In the genomic region with DNA sequence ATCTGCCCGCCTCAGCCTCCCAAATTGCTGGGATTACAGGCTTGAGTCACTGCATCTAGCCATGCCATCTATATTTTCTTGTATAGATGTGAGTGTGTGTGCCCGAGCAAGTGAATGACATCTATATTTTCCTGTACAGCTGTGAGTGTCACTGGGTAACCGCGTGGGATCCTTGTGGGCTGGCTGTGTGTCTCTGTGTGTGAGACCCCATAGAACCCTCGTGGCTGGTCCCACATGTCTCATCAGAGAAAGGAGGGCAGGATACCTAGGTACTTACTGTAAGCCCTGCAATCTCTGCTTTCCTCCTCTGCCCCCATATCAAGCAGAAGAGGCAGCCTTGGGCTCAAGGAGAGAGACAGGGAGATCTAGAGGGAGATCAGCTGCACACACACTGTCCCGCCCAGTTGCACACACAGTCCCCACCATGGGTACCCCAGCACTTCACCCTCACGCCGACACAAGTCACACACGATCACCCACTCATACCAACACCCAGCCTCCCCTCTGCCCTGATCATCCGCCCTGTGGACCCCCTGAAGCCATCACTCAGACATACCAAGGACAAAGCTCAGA, we compare ENCODE assay signal across 10 cellular contexts. TPM values are rescaled to one million over a fixed set of nuclear protein-coding genes. Genes with fewer than 3 reads are reported as not detected.
DNase-seq lines count a peak whose midpoint lies in the region; ATAC-seq and TF ChIP-seq lines count a peak whose summit lies in the region.
"Had no signal": no experiment of that assay in that cellular context is flagged by ENCODE, and none has a peak within 500 bp of the region (broad histone marks: within the 10 kb centered on the region; RNA-seq: fewer than 3 reads in every experiment).

No MANE protein-coding gene starts in this region.

- no peak for TF ChIP-seq EP300 in upper lobe of left lung (IDR thresholded peaks at IDR 0.05)

- no peak overlapping the region for H3K4me2 ChIP-seq in mesenchymal stem cell (ENCODE audit: low read length, poor library complexity, severe bottlenecking)

- H2BK12ac ChIP-seq in mesenchymal stem cell (ENCODE audit: low read length in 2 of 2) = no peak overlapping the region

- no peak overlapping the region for H2BK5ac ChIP-seq in mesenchymal stem cell (ENCODE audit: low read depth, low read length, poor library complexity, severe bottlenecking)

- H2AK5ac ChIP-seq in mesenchymal stem cell (ENCODE audit: low read length, severe bottlenecking) = no peak overlapping the region

- H3K4me3 ChIP-seq in left lung (peak overlapping the region; percentile 19 to 49), upper lobe of left lung (peak overlapping the region in 3 of 4 donors; percentile 33 to 52 (median 46)), mucosa of descending colon (no peak overlapping the region), mesenchymal stem cell (ENCODE audit: insufficient read depth in 1 of 2, low read depth in 1 of 2, low read length in 2 of 2) (no peak overlapping the region)

- TF ChIP-seq CTCF in left lung (IDR thresholded peaks at IDR 0.05) = no peak
- no peak for TF ChIP-seq CTCF in upper lobe of left lung (IDR thresholded peaks at IDR 0.05)
- TF ChIP-seq CTCF in mucosa of descending colon (IDR thresholded peaks at IDR 0.05) = no peak

- no peak overlapping the region for H3K4ac ChIP-seq in mesenchymal stem cell (ENCODE audit: low read depth in 1 of 2, low read length in 2 of 2)

- no peak overlapping the region for H4K91ac ChIP-seq in mesenchymal stem cell (ENCODE audit: low read length)

- H3K9me3 ChIP-seq in left lung (no peaks in the 10 kb centered on the region), upper lobe of left lung (no peaks in the 10 kb centered on the region), mucosa of descending colon (no peaks in the 10 kb centered on the region), mesenchymal stem cell (ENCODE audit: control insufficient read depth, low read length) (no peaks in the 10 kb centered on the region)
- H3K9me3 ChIP-seq: gastroesophageal sphincter had no signal

- peaks cover 34% of the 10 kb centered on the region for H3K4me1 Mint-ChIP-seq in activated CD4-positive, alpha-beta T cell treated with anti-CD3 and anti-CD28 coated beads, Interleukin-2, amount 10 ng/mL, durations not matched to agents 7 days and 5 days

- no peak overlapping the region for H2AFZ ChIP-seq in mesenchymal stem cell (ENCODE audit: low read depth, low read length)

- H3K36me3 Mint-ChIP-seq in activated CD4-positive, alpha-beta T cell treated with anti-CD3 and anti-CD28 coated beads, Interleukin-2, amount 10 ng/mL, durations not matched to agents 7 days and 5 days (ENCODE audit: low read depth) = peaks cover 18% of the 10 kb centered on the region

- POLR2A ChIA-PET in activated CD4-positive, alpha-beta T cell treated with anti-CD3 and anti-CD28 coated beads, Interleukin-2, amount 10 ng/mL, durations not matched to agents 7 days and 5 days (lab: Charles Lee) = no interaction called here

- no peaks in the 10 kb centered on the region for H3K79me1 ChIP-seq in mesenchymal stem cell (replicated peaks; ENCODE audit: low read length, poor library complexity, severe bottlenecking)

- no peaks in the 10 kb centered on the region for H3K27me3 Mint-ChIP-seq in activated CD4-positive, alpha-beta T cell treated with anti-CD3 and anti-CD28 coated beads, Interleukin-2, amount 10 ng/mL, durations not matched to agents 7 days and 5 days

- DNase-seq in activated naive CD4-positive, alpha-beta T cell treated with Interleukin-2 at 50 U/mL for 16 hours = peak; percentile 35
- no peak for DNase-seq in activated naive CD4-positive, alpha-beta T cell (lab: John Stamatoyannopoulos, UW)
- DNase-seq in activated CD4-positive, alpha-beta T cell treated with anti-CD3 and anti-CD28 coated beads, Interleukin-2, amount 10 ng/mL, durations not matched to agents 7 days and 5 days = peak; percentile 13
- DNase-seq in left lung (no peak), upper lobe of left lung (no peak), mucosa of descending colon (no peak), mesenchymal stem cell (no peak), NCI-H2227 treated with DMSO at 0.1 percent for 48 hours (lab: John Stamatoyannopoulos, UW) (no peak)

- H3K4me3 Mint-ChIP-seq in activated CD4-positive, alpha-beta T cell treated with anti-CD3 and anti-CD28 coated beads, Interleukin-2, amount 10 ng/mL, durations not matched to agents 7 days and 5 days = peak overlapping the region; percentile 93
- H3K4me3 Mint-ChIP-seq: neural crest cell had no signal

- no peak for TF ChIP-seq POLR2A in upper lobe of left lung (IDR thresholded peaks at IDR 0.05)

- H3K27me3 ChIP-seq in left lung (peaks cover 0 to 15% of the 10 kb centered on the region in 2 donors), upper lobe of left lung (no peaks in the 10 kb centered on the region), mesenchymal stem cell (ENCODE audit: control insufficient read depth in 1 of 2, insufficient read depth in 1 of 2, low read length in 2 of 2) (peaks cover 5 to 51% of the 10 kb centered on the region in 2 experiments)

- H3K9ac ChIP-seq in mesenchymal stem cell (ENCODE audit: low read length) = no peak overlapping the region

- H3K36me3 ChIP-seq in left lung = peaks cover 0 to 9% of the 10 kb centered on the region in 2 donors
- H3K36me3 ChIP-seq in upper lobe of left lung = peaks cover 0 to 4% (median under 1%) of the 10 kb centered on the region in 4 donors
- no peaks in the 10 kb centered on the region for H3K36me3 ChIP-seq in mucosa of descending colon (ENCODE audit: low read depth)
- no peaks in the 10 kb centered on the region for H3K36me3 ChIP-seq in mesenchymal stem cell (ENCODE audit: control insufficient read depth in 1 of 2, insufficient read depth in 2 of 2, low read depth in 1 of 2, low read length in 2 of 2)
- H3K36me3 ChIP-seq: gastroesophageal sphincter had no signal

- ATAC-seq in left lung (no peak), upper lobe of left lung (ENCODE audit: low FRiP score in 2 of 2) (no peak), mucosa of descending colon (no peak)
- ATAC-seq: gastroesophageal sphincter had no signal

- H3K18ac ChIP-seq in mesenchymal stem cell (ENCODE audit: low read depth in 1 of 2, low read length in 2 of 2) = no peak overlapping the region

- H2BK15ac ChIP-seq in mesenchymal stem cell (ENCODE audit: low read depth, poor library complexity, severe bottlenecking) = no peak overlapping the region

- H3K27ac Mint-ChIP-seq in activated CD4-positive, alpha-beta T cell treated with anti-CD3 and anti-CD28 coated beads, Interleukin-2, amount 10 ng/mL, durations not matched to agents 7 days and 5 days = peak overlapping the region; percentile 96

- no peak overlapping the region for H2BK120ac ChIP-seq in mesenchymal stem cell (ENCODE audit: low read depth, low read length)

- H3K4me1 ChIP-seq in left lung (peaks cover 0 to 14% of the 10 kb centered on the region in 2 donors), upper lobe of left lung (peaks cover 3 to 14% (median 7%) of the 10 kb centered on the region in 4 donors), mucosa of descending colon (ENCODE audit: low read depth) (peaks cover 1% of the 10 kb centered on the region), mesenchymal stem cell (ENCODE audit: control insufficient read depth, insufficient read depth, low read depth, low read length) (peaks cover 25% of the 10 kb centered on the region)

- WGBS in upper lobe of left lung, 2 donors = 63 to 80% methylated on average over 7 to 10 of the region's 10 CpGs
- 77% methylated on average over 8 of the region's 10 CpGs for WGBS in mesenchymal stem cell

- H3K14ac ChIP-seq in mesenchymal stem cell (ENCODE audit: low read length in 2 of 2) = no peak overlapping the region

- CTCF ChIA-PET in activated CD4-positive, alpha-beta T cell treated with anti-CD3 and anti-CD28 coated beads, Interleukin-2, amount 10 ng/mL, durations not matched to agents 7 days and 5 days (lab: Charles Lee) = interaction anchor here (0.6 to 1.6 kb wide), 10 partner anchors 8 to 382 kb away, joined by 3 to 5 read pairs (median 3); a partner anchor contains a TSS

- no peak overlapping the region for H4K8ac ChIP-seq in mesenchymal stem cell (ENCODE audit: low read length)

- H3K23ac ChIP-seq in mesenchymal stem cell (ENCODE audit: low read length in 2 of 2) = no peak overlapping the region

- H3K27ac ChIP-seq in left lung (peak overlapping the region in 1 of 2 donors; percentile 66), upper lobe of left lung (peak overlapping the region; percentile 31 to 85 (median 66)), mesenchymal stem cell (ENCODE audit: low read length, poor library complexity, severe bottlenecking) (no peak overlapping the region)
- H3K27ac ChIP-seq: gastroesophageal sphincter had no signal

- H3K9me3 Mint-ChIP-seq in activated CD4-positive, alpha-beta T cell treated with anti-CD3 and anti-CD28 coated beads, Interleukin-2, amount 10 ng/mL, durations not matched to agents 7 days and 5 days = no peaks in the 10 kb centered on the region
- H3K9me3 Mint-ChIP-seq: neural crest cell had no signal

- intact Hi-C loops in left lung (cut with DNase I) (no loop called here), mucosa of descending colon (cut with DNase I, micrococcal nuclease) (no loop called here)

RNA-seq across cellular contexts. Expression of a gene that starts 0.7 kb away (rescaled TPM):
- total RNA-seq in activated CD4-positive, alpha-beta T cell treated with anti-CD3 and anti-CD28 coated beads, Interleukin-2, amount 10 ng/mL, durations not matched to agents 7 days and 5 days = 100 to 1,000 TPM in 1 of 2 experiments, 10 to 100 TPM in 1; 100.0 to 104 TPM
- total RNA-seq in left lung (10 to 100 TPM in 1 of 2 donors, 1 to 10 TPM in 1; 6.7 to 11.8 TPM), upper lobe of left lung (10 to 100 TPM in 5 of 6 donors, 1 to 10 TPM in 1; 5.8 to 31.4 (median 12.6) TPM), mucosa of descending colon (1 to 10 TPM; 3.8 to 4.7 (median 4.1) TPM)
- polyA plus RNA-seq in mesenchymal stem cell (2013, experiment 1 of 2) = 0.03 TPM
- 0.04 TPM for polyA plus RNA-seq in mesenchymal stem cell (2013, experiment 2 of 2)
- total RNA-seq: neural crest cell had no signal

RNA-seq across cellular contexts. Expression of a gene that starts 16.9 kb away (rescaled TPM):
- under 1 TPM; 0.33 to 0.64 TPM for total RNA-seq in activated CD4-positive, alpha-beta T cell treated with anti-CD3 and anti-CD28 coated beads, Interleukin-2, amount 10 ng/mL, durations not matched to agents 7 days and 5 days
- total RNA-seq in left lung = 10 to 100 TPM; 38.1 to 78.8 TPM
- 100 to 1,000 TPM in 1 of 6 donors, 10 to 100 TPM in 5; 51.1 to 120 (median 74.1) TPM for total RNA-seq in upper lobe of left lung
- total RNA-seq in mucosa of descending colon = 100 to 1,000 TPM in 1 of 3 donors, 10 to 100 TPM in 2; 49.9 to 139 (median 86.0) TPM
- polyA plus RNA-seq in mesenchymal stem cell (2013, experiment 1 of 2) = not detected
- not detected for polyA plus RNA-seq in mesenchymal stem cell (2013, experiment 2 of 2)
- total RNA-seq: neural crest cell had no signal

RNA-seq across cellular contexts. Expression of a gene that starts 21.2 kb away (rescaled TPM):
- 1 to 10 TPM; 1.2 to 2.5 TPM for total RNA-seq in activated CD4-positive, alpha-beta T cell treated with anti-CD3 and anti-CD28 coated beads, Interleukin-2, amount 10 ng/mL, durations not matched to agents 7 days and 5 days
- under 1 TPM; 0.35 to 0.65 TPM for total RNA-seq in left lung
- 1 to 10 TPM in 2 of 6 donors, under 1 TPM in 3, not detected in 1; 0.54 to 1.5 (median 0.76) TPM for total RNA-seq in upper lobe of left lung
- 10 to 100 TPM in 1 of 3 donors, under 1 TPM in 2; 0.26 to 14.6 (median 0.82) TPM for total RNA-seq in mucosa of descending colon
- not detected for polyA plus RNA-seq in mesenchymal stem cell (2013, experiment 1 of 2)
- 0.01 TPM for polyA plus RNA-seq in mesenchymal stem cell (2013, experiment 2 of 2)

RNA-seq across cellular contexts. Expression of a gene that starts 21.3 kb away (rescaled TPM):
- total RNA-seq in activated CD4-positive, alpha-beta T cell treated with anti-CD3 and anti-CD28 coated beads, Interleukin-2, amount 10 ng/mL, durations not matched to agents 7 days and 5 days = 10 to 100 TPM; 19.4 to 24.8 TPM
- 100 to 1,000 TPM in 1 of 2 donors, 10 to 100 TPM in 1; 57.9 to 118 TPM for total RNA-seq in left lung
- total RNA-seq in upper lobe of left lung = 100 to 1,000 TPM in 1 of 6 donors, 10 to 100 TPM in 5; 29.3 to 133 (median 64.5) TPM
- total RNA-seq in mucosa of descending colon = 100 to 1,000 TPM; 106 to 181 (median 116) TPM
- polyA plus RNA-seq in mesenchymal stem cell (2013, experiment 1 of 2) = 60.2 TPM
- polyA plus RNA-seq in mesenchymal stem cell (2013, experiment 2 of 2) = 59.0 TPM

RNA-seq across cellular contexts. Expression of a gene that starts 47.4 kb away (rescaled TPM):
- total RNA-seq in activated CD4-positive, alpha-beta T cell treated with anti-CD3 and anti-CD28 coated beads, Interleukin-2, amount 10 ng/mL, durations not matched to agents 7 days and 5 days = under 1 TPM; 0.42 to 0.55 TPM
- total RNA-seq in left lung (under 1 TPM; 0.31 to 0.58 TPM), upper lobe of left lung (under 1 TPM in 2 of 6 donors, not detected in 4; 0.24 to 0.49 TPM), mucosa of descending colon (1 to 10 TPM in 1 of 3 donors, under 1 TPM in 2; 0.32 to 1.4 (median 0.43) TPM)
- polyA plus RNA-seq in mesenchymal stem cell (2013, experiment 1 of 2) = 0.04 TPM
- polyA plus RNA-seq in mesenchymal stem cell (2013, experiment 2 of 2) = 0.11 TPM

Comparison
In these comparisons a context has a peak if more than half of its experiments do, and no peak if none do; other contexts are left out.
1. DNase-seq: peak in activated naive CD4-positive, alpha-beta T cell treated with Interleukin-2 at 50 U/mL for 16 hours (single experiment) and activated CD4-positive, alpha-beta T cell treated with anti-CD3 and anti-CD28 coated beads, Interleukin-2, amount 10 ng/mL, durations not matched to agents 7 days and 5 days (single experiment); none in activated naive CD4-positive, alpha-beta T cell (0 of 4), left lung (0 of 2), upper lobe of left lung (0 of 2), mucosa of descending colon (0 of 3), mesenchymal stem cell (single experiment) and NCI-H2227 treated with DMSO at 0.1 percent for 48 hours (single experiment).
2. H3K4me3 ChIP-seq: peak in left lung (2 of 2) and upper lobe of left lung (3 of 4); none in mucosa of descending colon (single experiment) and mesenchymal stem cell (0 of 2).
3. RNA of a gene that starts 16.9 kb away (total RNA-seq): 49.9 to 139 TPM in mucosa of descending colon, 38.1 to 78.8 TPM in left lung and 51.1 to 120 TPM in upper lobe of left lung; 0.33 to 0.64 TPM in activated CD4-positive, alpha-beta T cell treated with anti-CD3 and anti-CD28 coated beads, Interleukin-2, amount 10 ng/mL, durations not matched to agents 7 days and 5 days; every median in the first group is over 10 times any median in the second.